8 cellular contexts compared by ENCODE assay signal in genomic region chr11:65014961-65015227, GRCh38. TPM values are rescaled to one million over a fixed set of nuclear protein-coding genes. Genes with fewer than 3 reads are reported as not detected.
DNase-seq lines count a peak whose midpoint lies in the region; ATAC-seq and TF ChIP-seq lines count a peak whose summit lies in the region.
"Not testable (repeated sequence)": the region's sequence is repeated elsewhere in the genome, so short reads cannot be mapped to it uniquely, and the experiment has no call there.

No MANE protein-coding gene starts in this region.

- TF ChIP-seq CTCF in CD8-positive, alpha-beta T cell (IDR thresholded peaks at IDR 0.05); Loucy (conservative IDR thresholded peaks at IDR 0.05; ENCODE audit: low read length); brain microvascular endothelial cell (IDR thresholded peaks at IDR 0.05; ENCODE audit: low read depth, low read length, missing control alignments); fibroblast of mammary gland (conservative IDR thresholded peaks at IDR 0.05; ENCODE audit: control insufficient read depth, insufficient read depth, low read depth, low read length); lower lobe of right lung (IDR thresholded peaks at IDR 0.05); progenitor cell of endocrine pancreas (IDR thresholded peaks at IDR 0.05; ENCODE audit: unreplicated experiment); transverse colon (IDR thresholded peaks at IDR 0.05): not testable (repeated sequence)

- peak overlapping the region; percentile 73 for H3K4me3 ChIP-seq in CD8-positive, alpha-beta T cell (ENCODE audit: low read depth, low read length)
- H3K4me3 ChIP-seq in Loucy (ENCODE audit: low read length, poor library complexity, severe bottlenecking), result peak overlapping the region; percentile 89
- peak overlapping the region; percentile 74 for H3K4me3 ChIP-seq in brain microvascular endothelial cell (ENCODE audit: low read depth, low read length)
- H3K4me3 ChIP-seq in fibroblast of mammary gland (ENCODE audit: control insufficient read depth, low read depth, low read length), result peak overlapping the region; percentile 77
- peak overlapping the region; percentile 76 for H3K4me3 ChIP-seq in lower lobe of right lung
- H3K4me3 ChIP-seq in transverse colon, result peak overlapping the region; percentile 54 to 74 (median 74)

- WGBS in transverse colon (ENCODE audit: low coverage in 1 of 2), 2 donors, result 80 to 94% methylated on average over 3 to 8 of the region's 8 CpGs

- CTCF ChIA-PET in CD8-positive, alpha-beta T cell (lab: Charles Lee), result interaction anchor here (0.7 to 4.8 kb wide), 25 partner anchors 7 to 300 kb away, joined by 3 to 84 read pairs (median 4); partner anchors contain the start of genes CAPN1, CDC42EP2, SAC3D1 and SNX15
- CTCF ChIA-PET in activated CD4-positive, alpha-beta T cell treated with anti-CD3 and anti-CD28 coated beads, Interleukin-2, amount 10 ng/mL, durations not matched to agents 7 days and 5 days (lab: Charles Lee), result interaction anchor here (0.7 to 4.9 kb wide), 43 partner anchors 8 to 319 kb away, joined by 3 to 54 read pairs (median 4); partner anchors contain the start of genes ATG2A, BATF2, CDC42BPG and CDC42EP2

- H3K9me3 ChIP-seq in CD8-positive, alpha-beta T cell (ENCODE audit: low read length); Loucy (ENCODE audit: insufficient read depth, low read depth, low read length); lower lobe of right lung; transverse colon: not testable (repeated sequence)

- intact Hi-C loops in CD8-positive, alpha-beta T cell (cut with DNase I, micrococcal nuclease), result loop anchor here (1.0 to 10.0 kb wide), 8 partner anchors 12 to 1252 kb away; partner anchors contain the start of genes CDC42EP2 (in 2 of the 2), SNX15 (in 2 of the 2), CDC42BPG (in 1 of the 2) and FAU (in 1 of the 2)
- intact Hi-C loops in lower lobe of right lung (cut with DNase I), result not testable (repeated sequence)
- intact Hi-C loops in transverse colon (cut with DNase I; ENCODE audit: low total_unique reads), result loop anchor here (5.0 kb wide), 1 partner anchor 97 kb away; the partner anchor contains the start of gene TM7SF2

- not testable (repeated sequence) for H3F3A ChIP-seq in Loucy (ENCODE audit: low read depth)

- not testable (repeated sequence) for H4K20me1 ChIP-seq in Loucy (ENCODE audit: insufficient read depth, low read length, poor library complexity, severe bottlenecking)

- not testable (repeated sequence) for ATAC-seq in CD8-positive, alpha-beta T cell; lower lobe of right lung

- DNase-seq in CD8-positive, alpha-beta T cell; activated CD4-positive, alpha-beta T cell treated with anti-CD3 and anti-CD28 coated beads, Interleukin-2, amount 10 ng/mL, durations not matched to agents 7 days and 5 days; brain microvascular endothelial cell; fibroblast of mammary gland (ENCODE audit: low read depth); lower lobe of right lung; progenitor cell of endocrine pancreas (ENCODE audit: low spot score, unreplicated experiment); transverse colon: not testable (repeated sequence)

- peak overlapping the region; percentile 91 for H3K9ac ChIP-seq in Loucy (ENCODE audit: low read depth, low read length, poor library complexity, severe bottlenecking)

- POLR2A ChIA-PET in CD8-positive, alpha-beta T cell (lab: Charles Lee), result interaction anchor here (0.8 to 1.8 kb wide), 8 partner anchors 11 to 107 kb away, joined by 3 to 13 read pairs (median 7); partner anchors contain the start of genes FAU, MRPL49, PPP2R5B and ZNHIT2
- POLR2A ChIA-PET in activated CD4-positive, alpha-beta T cell treated with anti-CD3 and anti-CD28 coated beads, Interleukin-2, amount 10 ng/mL, durations not matched to agents 7 days and 5 days (lab: Charles Lee), result interaction anchor here (0.9 kb wide), 1 partner anchor 82 kb away, joined by 3 read pairs; no protein-coding TSS in a partner anchor

- H3K27ac Mint-ChIP-seq in CD8-positive, alpha-beta T cell, result peak overlapping the region; percentile 95
- peak overlapping the region; percentile 96 for H3K27ac Mint-ChIP-seq in activated CD4-positive, alpha-beta T cell treated with anti-CD3 and anti-CD28 coated beads, Interleukin-2, amount 10 ng/mL, durations not matched to agents 7 days and 5 days
- peak overlapping the region; percentile 92 for H3K27ac Mint-ChIP-seq in progenitor cell of endocrine pancreas

- H3K4me1 ChIP-seq in CD8-positive, alpha-beta T cell (ENCODE audit: insufficient read depth, low read length), result peaks cover 24% of the 10 kb centered on the region
- H3K4me1 ChIP-seq in Loucy (ENCODE audit: insufficient read depth, low read length, poor library complexity, severe bottlenecking) (peaks cover 23% of the 10 kb centered on the region), lower lobe of right lung (peaks cover 19% of the 10 kb centered on the region), transverse colon (peaks cover 15 to 24% (median 17%) of the 10 kb centered on the region in 4 donors)

- H3K27ac ChIP-seq in CD8-positive, alpha-beta T cell (ENCODE audit: low read depth, low read length), result peak overlapping the region; percentile 87
- not testable (repeated sequence) for H3K27ac ChIP-seq in brain microvascular endothelial cell
- peak overlapping the region; percentile 99 for H3K27ac ChIP-seq in lower lobe of right lung
- H3K27ac ChIP-seq in transverse colon, result peak overlapping the region; percentile 98 to 100 (median 100)

- H3K4me3 Mint-ChIP-seq in CD8-positive, alpha-beta T cell, result peak overlapping the region; percentile 91
- peak overlapping the region; percentile 94 for H3K4me3 Mint-ChIP-seq in activated CD4-positive, alpha-beta T cell treated with anti-CD3 and anti-CD28 coated beads, Interleukin-2, amount 10 ng/mL, durations not matched to agents 7 days and 5 days
- H3K4me3 Mint-ChIP-seq in progenitor cell of endocrine pancreas (ENCODE audit: low read depth), result peak overlapping the region; percentile 82

- in situ Hi-C loops in brain microvascular endothelial cell (cut with HindIII; ENCODE audit: low pct_ligation_motif_present, low sequenced_read_pairs); transverse colon (cut with MboI; ENCODE audit: low pct_ligation_motif_present in 1 of 4, low pct_unique_long_range_greater_than_20kb in 1 of 4, low sequenced_read_pairs in 3 of 4): not testable (repeated sequence)

- TF ChIP-seq POLR2A in transverse colon (IDR thresholded peaks at IDR 0.05), result not testable (repeated sequence)

- H3K79me2 ChIP-seq in Loucy (ENCODE audit: insufficient read depth, low read length), result peaks cover 32% of the 10 kb centered on the region

- not testable (repeated sequence) for H3K36me3 ChIP-seq in CD8-positive, alpha-beta T cell (ENCODE audit: insufficient read depth, low read length); Loucy (ENCODE audit: insufficient read depth, low read length); brain microvascular endothelial cell (replicated peaks); transverse colon
- H3K36me3 ChIP-seq in lower lobe of right lung, result peaks cover 21% of the 10 kb centered on the region

- not testable (repeated sequence) for H3K27me3 ChIP-seq in CD8-positive, alpha-beta T cell (ENCODE audit: insufficient read depth, low read length); Loucy (ENCODE audit: insufficient read depth, low read length, poor library complexity, severe bottlenecking); brain microvascular endothelial cell (replicated peaks); lower lobe of right lung (ENCODE audit: low read depth); transverse colon

- not testable (repeated sequence) for H3K9me3 Mint-ChIP-seq in CD8-positive, alpha-beta T cell; activated CD4-positive, alpha-beta T cell treated with anti-CD3 and anti-CD28 coated beads, Interleukin-2, amount 10 ng/mL, durations not matched to agents 7 days and 5 days; progenitor cell of endocrine pancreas (ENCODE audit: low read depth)

- peak overlapping the region; percentile 93; the same call in 1 of the 2 replicates for H2AFZ ChIP-seq in Loucy (ENCODE audit: low read length)

- H3K27me3 Mint-ChIP-seq in CD8-positive, alpha-beta T cell (ENCODE audit: low read depth); activated CD4-positive, alpha-beta T cell treated with anti-CD3 and anti-CD28 coated beads, Interleukin-2, amount 10 ng/mL, durations not matched to agents 7 days and 5 days; progenitor cell of endocrine pancreas: not testable (repeated sequence)

- not testable (repeated sequence) for TF ChIP-seq EP300 in transverse colon (IDR thresholded peaks at IDR 0.05; ENCODE audit: low read depth)

- H3K4me1 Mint-ChIP-seq in CD8-positive, alpha-beta T cell (ENCODE audit: low read depth), result peaks cover 24% of the 10 kb centered on the region
- H3K4me1 Mint-ChIP-seq in activated CD4-positive, alpha-beta T cell treated with anti-CD3 and anti-CD28 coated beads, Interleukin-2, amount 10 ng/mL, durations not matched to agents 7 days and 5 days, result peaks cover 26% of the 10 kb centered on the region
- not testable (repeated sequence) for H3K4me1 Mint-ChIP-seq in progenitor cell of endocrine pancreas (ENCODE audit: low read depth)

- H3K36me3 Mint-ChIP-seq in CD8-positive, alpha-beta T cell, result peaks cover 15% of the 10 kb centered on the region
- H3K36me3 Mint-ChIP-seq in activated CD4-positive, alpha-beta T cell treated with anti-CD3 and anti-CD28 coated beads, Interleukin-2, amount 10 ng/mL, durations not matched to agents 7 days and 5 days (ENCODE audit: low read depth), result peaks cover 22% of the 10 kb centered on the region
- not testable (repeated sequence) for H3K36me3 Mint-ChIP-seq in progenitor cell of endocrine pancreas (ENCODE audit: insufficient read depth)

- peak overlapping the region; percentile 85 for H3K4me2 ChIP-seq in Loucy (ENCODE audit: low read depth, low read length, poor library complexity, severe bottlenecking)

- not testable (repeated sequence) for H3K9me2 ChIP-seq in Loucy (replicated peaks; ENCODE audit: low read depth, low read length)

RNA-seq across cellular contexts. Expression of gene ARL2, which starts 0.9 kb away (rescaled TPM):
- total RNA-seq in CD8-positive, alpha-beta T cell, result 1 to 10 TPM; 8.9 to 9.1 TPM
- total RNA-seq in activated CD4-positive, alpha-beta T cell treated with anti-CD3 and anti-CD28 coated beads, Interleukin-2, amount 10 ng/mL, durations not matched to agents 7 days and 5 days, result 10 to 100 TPM; 62.4 to 65.3 TPM
- 74.1 TPM for total RNA-seq in lower lobe of right lung
- 95.2 and 96.7 TPM in 2 replicates for total RNA-seq in progenitor cell of endocrine pancreas
- total RNA-seq in transverse colon, result 100 to 1,000 TPM in 1 of 4 donors, 10 to 100 TPM in 3; 28.4 to 147 (median 85.8) TPM

RNA-seq across cellular contexts. Expression of gene SNX15, which starts 12.3 kb away (rescaled TPM):
- 10 to 100 TPM; 10.4 to 14.0 TPM for total RNA-seq in CD8-positive, alpha-beta T cell
- 10 to 100 TPM; 28.3 to 34.8 TPM for total RNA-seq in activated CD4-positive, alpha-beta T cell treated with anti-CD3 and anti-CD28 coated beads, Interleukin-2, amount 10 ng/mL, durations not matched to agents 7 days and 5 days
- total RNA-seq in lower lobe of right lung (25.4 TPM), progenitor cell of endocrine pancreas (33.0 and 34.5 TPM in 2 replicates), transverse colon (10 to 100 TPM in 3 of 4 donors, 1 to 10 TPM in 1; 1.9 to 53.3 (median 35.9) TPM)

RNA-seq across cellular contexts. Expression of gene BATF2, which starts 18.1 kb away (rescaled TPM):
- not detected for total RNA-seq in CD8-positive, alpha-beta T cell
- total RNA-seq in activated CD4-positive, alpha-beta T cell treated with anti-CD3 and anti-CD28 coated beads, Interleukin-2, amount 10 ng/mL, durations not matched to agents 7 days and 5 days, result under 1 TPM in 1 of 2 experiments, not detected in 1; 0.10 TPM
- total RNA-seq in lower lobe of right lung, result 8.6 TPM
- total RNA-seq in progenitor cell of endocrine pancreas, result 0.53 and 0.58 TPM in 2 replicates
- total RNA-seq in transverse colon, result 10 to 100 TPM in 3 of 4 donors, 1 to 10 TPM in 1; 4.0 to 13.9 (median 11.2) TPM

RNA-seq across cellular contexts. Expression of gene SAC3D1, which starts 26.1 kb away (rescaled TPM):
- total RNA-seq in CD8-positive, alpha-beta T cell, result under 1 TPM; 0.57 to 0.94 TPM
- total RNA-seq in activated CD4-positive, alpha-beta T cell treated with anti-CD3 and anti-CD28 coated beads, Interleukin-2, amount 10 ng/mL, durations not matched to agents 7 days and 5 days, result 10 to 100 TPM; 35.9 to 40.5 TPM
- total RNA-seq in lower lobe of right lung (12.6 TPM), progenitor cell of endocrine pancreas (18.5 and 19.3 TPM in 2 replicates), transverse colon (100 to 1,000 TPM in 1 of 4 donors, 10 to 100 TPM in 2, 1 to 10 TPM in 1; 3.7 to 105 (median 12.9) TPM)

RNA-seq across cellular contexts. Expression of gene MAJIN, which starts 43.0 kb away (rescaled TPM):
- total RNA-seq in CD8-positive, alpha-beta T cell, result not detected
- total RNA-seq in activated CD4-positive, alpha-beta T cell treated with anti-CD3 and anti-CD28 coated beads, Interleukin-2, amount 10 ng/mL, durations not matched to agents 7 days and 5 days, result under 1 TPM; 0.20 to 0.54 TPM
- total RNA-seq in lower lobe of right lung (not detected), progenitor cell of endocrine pancreas (not detected in 2 replicates), transverse colon (not detected)
